14 cellular contexts compared by ENCODE assay signal in genomic region chr12:109726106-109726497, GRCh38.
"Had no signal": no experiment of that assay in that cellular context is flagged by ENCODE, and none has a peak within 500 bp of the region (broad histone marks: within the 10 kb centered on the region; RNA-seq: fewer than 3 reads in every experiment).

No MANE protein-coding gene starts in this region.

- DNase-seq: activated CD4-positive, alpha-beta T cell treated with anti-CD3 and anti-CD28 coated beads for 4 hours; activated CD8-positive, alpha-beta memory T cell treated with anti-CD3 and anti-CD28 coated beads, Interleukin-2, amount 50 U/mL, for 48 hours; activated CD8-positive, alpha-beta T cell treated with anti-CD3 and anti-CD28 coated beads, Interleukin-2, amount 10 ng/mL, durations not matched to agents 7 days and 5 days; activated gamma-delta T cell treated with Interleukin-2 at 50 U/mL for 16 hours; activated naive CD8-positive, alpha-beta T cell treated with anti-CD3 and anti-CD28 coated beads for 36 hours; dermis blood vessel endothelial cell; islet precursor cell; mesenchymal stem cell; stimulated activated CD4-positive, alpha-beta T cell treated with anti-CD3 and anti-CD28 coated beads, Interleukin-12 subunit alpha, Interleukin-12 subunit beta, amount 100 ng/mL, for 4 hours; stimulated activated CD4-positive, alpha-beta T cell treated with anti-CD3 and anti-CD28 coated beads, Interleukin-2, amount 100 ng/mL, for 24 hours; T-helper 17 cell had no signal

- H3K79me2 ChIP-seq: parathyroid adenoma had no signal

- H3K4me3 ChIP-seq: tibial artery, vagina had no signal

- ATAC-seq: activated CD8-positive, alpha-beta T cell treated with anti-CD3 and anti-CD28 coated beads, Interleukin-2, amount 10 ng/mL, durations not matched to agents 7 days and 5 days; T-helper 17 cell had no signal

- H3K36me3 ChIP-seq: tibial artery, vagina had no signal

- H3K9me3 ChIP-seq: tibial artery, vagina had no signal

- H3K27ac ChIP-seq: parathyroid adenoma, tibial artery, vagina had no signal

- H2AFZ ChIP-seq: parathyroid adenoma had no signal

- H3K9ac ChIP-seq: parathyroid adenoma had no signal

- H3K27me3 ChIP-seq: vagina had no signal

- H3K4me1 ChIP-seq: parathyroid adenoma had no signal
